ENCODE assay signal across 8 cellular contexts in the genomic region with DNA sequence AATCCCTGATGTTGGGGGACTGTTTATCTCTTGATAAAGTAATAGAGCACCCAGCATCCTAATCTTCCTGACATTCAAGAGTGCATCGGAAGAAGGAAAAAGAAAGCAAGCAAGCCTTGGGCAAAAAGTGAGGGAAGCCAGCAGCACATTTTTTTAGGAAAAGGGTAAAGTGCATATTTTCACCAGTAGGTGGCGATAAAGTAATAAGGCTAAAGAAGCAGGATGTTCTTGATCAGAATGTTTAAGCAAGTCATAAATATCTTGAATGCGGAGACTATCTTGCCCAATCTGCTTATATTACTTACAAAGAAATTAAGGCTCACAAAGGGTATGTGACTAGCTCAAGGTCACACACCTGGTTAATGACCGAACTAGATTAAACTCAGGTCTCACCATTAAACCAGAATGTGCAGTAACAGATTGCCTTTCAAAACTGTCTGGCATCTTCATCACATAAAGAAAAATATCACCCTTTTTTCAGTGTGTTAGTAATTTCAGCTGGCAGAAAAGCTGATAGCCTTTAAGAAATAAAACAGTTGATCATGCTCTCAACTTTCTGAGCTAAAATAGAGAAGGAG.
DNase-seq lines count a peak whose midpoint lies in the region; ATAC-seq and TF ChIP-seq lines count a peak whose summit lies in the region.

No MANE protein-coding gene starts in this region.

- H4K20me1 ChIP-seq in mammary epithelial cell (ENCODE audit: insufficient read depth, low read length) = no peaks in the 10 kb centered on the region

- no peaks in the 10 kb centered on the region for H3K36me3 ChIP-seq in A673 (ENCODE audit: insufficient read depth, low read length, poor library complexity, severe bottlenecking)
- H3K36me3 ChIP-seq in mammary epithelial cell (ENCODE audit: insufficient read depth, low read length) = no peaks in the 10 kb centered on the region
- no peaks in the 10 kb centered on the region for H3K36me3 ChIP-seq in uterus

- ATAC-seq in HG03378 (IDR thresholded peaks at IDR 0.05; ENCODE audit: unreplicated experiment) = peak; percentile 46
- ATAC-seq in left colon = peak; percentile 53
- no peak for ATAC-seq in T-helper 17 cell

- CTCF ChIA-PET in A673 (lab: Charles Lee) (no interaction called here), mammary epithelial cell (lab: Charles Lee; ENCODE audit: low non-redundant PET) (no interaction called here)

- dilution Hi-C loops in mammary epithelial cell (cut with HindIII; ENCODE audit: low sequenced_read_pairs) = no loop called here

- no peaks in the 10 kb centered on the region for H3K9me3 ChIP-seq in A673 (ENCODE audit: low read depth, low read length, poor library complexity, severe bottlenecking)
- no peaks in the 10 kb centered on the region for H3K9me3 ChIP-seq in mammary epithelial cell (replicated peaks; ENCODE audit: insufficient read depth, low read length)
- H3K9me3 ChIP-seq in uterus = no peaks in the 10 kb centered on the region
- no peaks in the 10 kb centered on the region for H3K9me3 ChIP-seq in T-helper 17 cell (ENCODE audit: control insufficient read depth, low read length, poor library complexity, severe bottlenecking)

- no peaks in the 10 kb centered on the region for H3K79me2 ChIP-seq in mammary epithelial cell (ENCODE audit: insufficient read depth, low read length)

- intact Hi-C loops in A673 (cut with micrococcal nuclease; ENCODE audit: unreplicated experiment) (loop anchor here (5.0 to 10.0 kb wide), 3 partner anchors 134 to 428 kb away; no protein-coding TSS in a partner anchor), mammary epithelial cell (cut with micrococcal nuclease) (loop anchor here (1.0 to 10.0 kb wide), 4 partner anchors 138 to 1094 kb away; no protein-coding TSS in a partner anchor), left colon (cut with DNase I, micrococcal nuclease) (loop anchor here in 1 of 2 donors (5.0 kb wide), 1 partner anchor 227 kb away; no protein-coding TSS in a partner anchor), uterus (cut with DNase I; ENCODE audit: low total_unique reads) (no loop called here)

- WGBS in mammary epithelial cell (ENCODE audit: low coverage, missing lambda C conversion rate) = 3% methylated on average over 4 of the region's 4 CpGs

- peaks cover 5% of the 10 kb centered on the region for H3K36me3 Mint-ChIP-seq in T-helper 17 cell (ENCODE audit: low read depth)

- no peak overlapping the region for H3K27ac ChIP-seq in A673 (ENCODE audit: low read depth, low read length, poor library complexity, severe bottlenecking)
- H3K27ac ChIP-seq in mammary epithelial cell (ENCODE audit: insufficient read depth, low read depth, low read length) = no peak overlapping the region
- no peak overlapping the region for H3K27ac ChIP-seq in uterus

- BruUV-seq in A673 (replicated peaks; lab: Mats Ljungman, UMichigan) = no TSS peak
- no TSS peak for BruUV-seq in mammary epithelial cell (replicated peaks; lab: Mats Ljungman, UMichigan)

- peak overlapping the region; percentile 92 for H2AFZ ChIP-seq in mammary epithelial cell (ENCODE audit: low read depth, low read length)

- no peak overlapping the region for H3K4me3 Mint-ChIP-seq in T-helper 17 cell

- H3K4me3 ChIP-seq in A673 (ENCODE audit: low read depth, low read length, poor library complexity, severe bottlenecking) (no peak overlapping the region), mammary epithelial cell (replicated peaks in 1 of 3; ENCODE audit: insufficient read depth in 1 of 3, low read depth in 2 of 3, low read length in 3 of 3) (peak overlapping the region; percentile 12 to 41 (median 30)), uterus (no peak overlapping the region)

- TF ChIP-seq POLR2A in uterus (IDR thresholded peaks at IDR 0.05) = no peak

- in situ Hi-C loops in mammary epithelial cell (cut with MboI; ENCODE audit: low sequenced_read_pairs in 2 of 2) = loop anchor here (10.0 to 25.0 kb wide), 2 partner anchors 134 to 232 kb away; no protein-coding TSS in a partner anchor

- peak; percentile 83 for TF ChIP-seq CTCF in A673 (conservative IDR thresholded peaks at IDR 0.05; ENCODE audit: low read depth, low read length)
- peak; percentile 72 to 84 for TF ChIP-seq CTCF in mammary epithelial cell (conservative IDR thresholded peaks at IDR 0.05 in 1 of 2, IDR thresholded peaks at IDR 0.05 in 1 of 2; ENCODE audit: extremely low read depth in 1 of 2, insufficient read depth in 1 of 2, low read depth in 1 of 2, low read length in 2 of 2)
- TF ChIP-seq CTCF in uterus (IDR thresholded peaks at IDR 0.05) = peak; percentile 64 to 84 (median 75)

- H3K9ac ChIP-seq in mammary epithelial cell (ENCODE audit: insufficient read depth, low read length) = peak overlapping the region; percentile 29

- H3K4me1 ChIP-seq in A673 (ENCODE audit: insufficient read depth, low read length, poor library complexity, severe bottlenecking) (peaks cover 12% of the 10 kb centered on the region), mammary epithelial cell (ENCODE audit: insufficient read depth, low read length) (no peaks in the 10 kb centered on the region), uterus (no peaks in the 10 kb centered on the region)

- DNase-seq in A673 (ENCODE audit: low spot score) (peak; percentile 72), GM03348 (ENCODE audit: low spot score) (peak; percentile 82), NCI-H82 (lab: John Stamatoyannopoulos, UW) (peak; percentile 73), mammary epithelial cell (peak; percentile 48), left colon (no peak), uterus (no peak), T-helper 17 cell (no peak)

- H3K27me3 Mint-ChIP-seq in T-helper 17 cell = peaks cover 38% of the 10 kb centered on the region

- peaks cover 6% of the 10 kb centered on the region for H3K4me1 Mint-ChIP-seq in T-helper 17 cell

- no peaks in the 10 kb centered on the region for H3K27me3 ChIP-seq in A673 (replicated peaks; ENCODE audit: insufficient read depth, low read depth, low read length, poor library complexity)
- no peaks in the 10 kb centered on the region for H3K27me3 ChIP-seq in mammary epithelial cell (ENCODE audit: insufficient read depth, low read length)
- H3K27me3 ChIP-seq in uterus = no peaks in the 10 kb centered on the region

- peak overlapping the region; percentile 75 for H3K4me2 ChIP-seq in mammary epithelial cell (ENCODE audit: insufficient read depth, low read depth, low read length)

- H3K27ac Mint-ChIP-seq in T-helper 17 cell = no peak overlapping the region

- POLR2A ChIA-PET in A673 (lab: Charles Lee; ENCODE audit: low non-redundant PET) = no interaction called here

Comparison
In these comparisons a context has a peak if more than half of its experiments do, and no peak if none do; other contexts are left out.
1. DNase-seq: peak in A673 (single experiment), GM03348 (single experiment), NCI-H82 (single experiment) and mammary epithelial cell (single experiment); none in left colon (0 of 2), uterus (0 of 2) and T-helper 17 cell (0 of 3).
2. H3K4me3 ChIP-seq: peak in mammary epithelial cell (3 of 3); none in A673 (single experiment) and uterus (0 of 2).
3. Peak in every context shown above with its lines, with median percentiles within 50 percentile points of each other: CTCF ChIP-seq.